ENCODE assay signal across 1 cellular context in genomic region chr4:3527101-3527913, GRCh38.
TF ChIP-seq lines count a peak whose summit lies in the region.

No MANE protein-coding gene starts in this region.

TF ChIP-seq in K562, 482 proteins besides CTCF, POLR2A, EP300 and RAD21 (continued from another document):
- TF ChIP-seq FOXP4 (CRISPR knock-in tag; IDR thresholded peaks at IDR 0.05; ENCODE audit: borderline replicate concordance), result no peak
- 0 out of 2 replicates have a peak, but pooled peaks have one; percentile 15 for TF ChIP-seq RBFOX2 (IDR thresholded peaks at IDR 0.05; ENCODE audit: low read depth, low read length)
